ENCODE assay signal across 23 cellular contexts in genomic region chr6:42185597-42185996, GRCh38. TPM values are rescaled to one million over a fixed set of nuclear protein-coding genes. Genes with fewer than 3 reads are reported as not detected.
"Had no signal": no experiment of that assay in that cellular context is flagged by ENCODE, and none has a peak within 500 bp of the region (broad histone marks: within the 10 kb centered on the region; RNA-seq: fewer than 3 reads in every experiment).

No MANE protein-coding gene starts in this region.

- DNase-seq: effector memory CD4-positive, alpha-beta T cell; foreskin keratinocyte; hippocampal formation; lower lobe of right lung; midbrain; psoas muscle; retina; sigmoid colon; stimulated activated CD4-positive, alpha-beta T cell treated with anti-CD3 and anti-CD28 coated beads, Interleukin-2, amount 100 ng/mL, for 24 hours; stimulated activated CD4-positive, alpha-beta T cell treated with anti-CD3 and anti-CD28 coated beads, Interleukin-4, amount 100 ng/mL, for 4 hours; stimulated activated naive B cell treated with anti-CD40 and anti-IgM and Interleukin-4, amounts not matched to agents 10 μg/mL and 1 μg/mL and 100 μg/mL, for 72 hours; stimulated activated naive CD8-positive, alpha-beta T cell treated with anti-CD3 and anti-CD28 coated beads, Interleukin-15, amount 100 ng/mL, for 72 hours; testis had no signal

- H3K27ac ChIP-seq: epithelial cell of prostate, esophagus muscularis mucosa, foreskin keratinocyte, lower lobe of right lung, neutrophil, psoas muscle, sigmoid colon, skin epidermis, testis, tibial nerve had no signal

- H3K4me1 ChIP-seq: esophagus muscularis mucosa, foreskin keratinocyte, lower lobe of right lung, psoas muscle, sigmoid colon, testis, tibial nerve had no signal

- ATAC-seq: foreskin keratinocyte; left lobe of liver; natural killer cell treated with Interleukin-12 subunit alpha and Interleukin-12 subunit beta and Interleukin-15 and Interleukin-18, amount 100 ng/mL, for 72 hours; psoas muscle; stimulated activated naive B cell treated with anti-CD40 and anti-IgM and Interleukin-4, amounts not matched to agents 10 μg/mL and 1 μg/mL and 100 μg/mL, for 72 hours; stimulated activated naive CD8-positive, alpha-beta T cell treated with anti-CD3 and anti-CD28 coated beads, Interleukin-15, amount 100 ng/mL, for 72 hours had no signal

- H3K36me3 ChIP-seq: esophagus muscularis mucosa, lower lobe of right lung, neutrophil, sigmoid colon had no signal

- H3K4me3 ChIP-seq: esophagus muscularis mucosa, lower lobe of right lung, psoas muscle, sigmoid colon, skin epidermis, testis, tibial nerve had no signal

- H3K27me3 ChIP-seq: esophagus muscularis mucosa, foreskin keratinocyte, sigmoid colon, testis, tibial nerve had no signal

- H3K9me3 ChIP-seq: esophagus muscularis mucosa, lower lobe of right lung, neutrophil, psoas muscle, sigmoid colon, testis, tibial nerve had no signal

RNA-seq across cellular contexts. Expression of gene GUCA1A, which starts 12.4 kb away (rescaled TPM):
- total RNA-seq: esophagus muscularis mucosa; foreskin keratinocyte; left lobe of liver; lower lobe of right lung; natural killer cell treated with Interleukin-12 subunit alpha and Interleukin-12 subunit beta and Interleukin-15 and Interleukin-18, amount 100 ng/mL, for 72 hours; osteoblast; psoas muscle; subcutaneous adipose tissue; tibial nerve; ureter had no signal
- polyA plus RNA-seq: psoas muscle had no signal
